In genomic region chr16:6777624-6778023, GRCh38 we compare ENCODE assay signal across 15 cellular contexts.
"Had no signal": no experiment of that assay in that cellular context is flagged by ENCODE, and none has a peak within 500 bp of the region (broad histone marks: within the 10 kb centered on the region; RNA-seq: fewer than 3 reads in every experiment).

No MANE protein-coding gene starts in this region.

- H3K36me3 Mint-ChIP-seq: naive B cell; stimulated activated effector memory CD8-positive, alpha-beta T cell treated with anti-CD3 and anti-CD28 coated beads, Interleukin-12 subunit alpha, Interleukin-12 subunit beta, amount 100 ng/mL, for 72 hours had no signal

- ATAC-seq: activated CD4-positive, CD25-positive, alpha-beta regulatory T cell treated with anti-CD3 and anti-CD28 coated beads, Interleukin-2, amount 50 U/mL, for 24 hours; left cardiac atrium; stimulated activated effector memory CD8-positive, alpha-beta T cell treated with anti-CD3 and anti-CD28 coated beads, Interleukin-12 subunit alpha, Interleukin-12 subunit beta, amount 100 ng/mL, for 72 hours had no signal

- H3K27ac ChIP-seq: brain microvascular endothelial cell, neutrophil had no signal

- H3K27ac Mint-ChIP-seq: naive B cell; stimulated activated effector memory CD8-positive, alpha-beta T cell treated with anti-CD3 and anti-CD28 coated beads, Interleukin-12 subunit alpha, Interleukin-12 subunit beta, amount 100 ng/mL, for 72 hours had no signal

- H3K9me3 ChIP-seq: neutrophil had no signal

- H3K4me3 ChIP-seq: lung had no signal

- H3K36me3 ChIP-seq: brain microvascular endothelial cell, neutrophil had no signal

- H3K27me3 ChIP-seq: brain microvascular endothelial cell, neutrophil had no signal

- DNase-seq: activated CD4-positive, alpha-beta T cell treated with anti-CD3 and anti-CD28 coated beads, Interleukin-2, amount 50 U/mL, for 1 hour; activated CD8-positive, alpha-beta memory T cell treated with anti-CD3 and anti-CD28 coated beads for 24 hours; activated naive CD4-positive, alpha-beta T cell; anterior cingulate cortex; brain microvascular endothelial cell; cortex of kidney; effector CD8-positive, alpha-beta T cell; foreskin fibroblast; left cardiac atrium; naive B cell; T-helper 9 cell had no signal
